ENCODE assay signal across 16 cellular contexts in the genomic region with DNA sequence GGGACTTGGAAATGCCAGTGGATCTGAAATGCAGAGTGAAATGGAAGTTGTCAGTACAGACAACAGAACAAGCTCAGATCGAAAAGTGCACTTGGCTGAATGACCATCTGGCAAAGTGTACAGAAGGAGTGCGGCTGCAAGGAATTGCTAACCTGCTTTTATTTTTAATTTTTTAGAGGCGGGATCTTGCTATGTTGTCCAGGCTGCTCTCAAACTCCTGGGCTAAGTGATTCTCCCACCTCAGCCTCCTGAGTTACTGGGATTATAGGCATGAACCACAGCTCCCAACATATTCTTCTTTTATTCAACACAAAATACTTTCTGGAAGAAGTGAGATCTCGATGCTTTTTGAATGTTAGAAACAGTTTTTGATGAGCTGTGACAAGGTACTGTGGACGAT. TPM values are rescaled to one million over a fixed set of nuclear protein-coding genes. Genes with fewer than 3 reads are reported as not detected.
DNase-seq lines count a peak whose midpoint lies in the region; ATAC-seq, FAIRE-seq and TF ChIP-seq lines count a peak whose summit lies in the region.
"Had no signal": no experiment of that assay in that cellular context is flagged by ENCODE, and none has a peak within 500 bp of the region (broad histone marks: within the 10 kb centered on the region; RNA-seq: fewer than 3 reads in every experiment).

No MANE protein-coding gene starts in this region.

- TF ChIP-seq RAD21 in K562 (CRISPR knock-in tag; conservative IDR thresholded peaks at IDR 0.05 in 1 of 2, IDR thresholded peaks at IDR 0.05 in 1 of 2), result no peak

- H3K9me2 ChIP-seq in Loucy (replicated peaks; ENCODE audit: low read depth, low read length), result no peaks in the 10 kb centered on the region

- POLR2A ChIA-PET in K562 (lab: Yijun Ruan, JAX), result interaction anchor here (0.6 to 6.4 kb wide), 3 partner anchors 11 to 433 kb away, joined by 3 to 129 read pairs (median 57); no protein-coding TSS in a partner anchor

- H3K27me3 ChIP-seq in Loucy (ENCODE audit: insufficient read depth, low read length, poor library complexity, severe bottlenecking), result no peaks in the 10 kb centered on the region
- no peaks in the 10 kb centered on the region for H3K27me3 ChIP-seq in K562 (ENCODE audit: control insufficient read depth in 2 of 2, insufficient read depth in 2 of 2, low read length in 2 of 2)

- FAIRE-seq in K562 (lab: Jason Lieb, UNC) (no peak), RCC 7860 (lab: Jason Lieb, UNC) (no peak)
- FAIRE-seq: D721Med had no signal

- CTCF ChIA-PET in K562 (lab: Yijun Ruan, JAX; ENCODE audit: low intra/inter-chr PET ratio), result no interaction called here

- no peaks in the 10 kb centered on the region for H3F3A ChIP-seq in Loucy (ENCODE audit: low read depth)

- TF ChIP-seq CTCF in Loucy (conservative IDR thresholded peaks at IDR 0.05; ENCODE audit: low read length) (no peak), K562 (IDR thresholded peaks at IDR 0.05 in 2 of 3, conservative IDR thresholded peaks at IDR 0.05 in 1 of 3; ENCODE audit: insufficient read depth in 2 of 3, low read depth in 1 of 3, low read length in 3 of 3) (no peak)

- H4K20me1 ChIP-seq in Loucy (ENCODE audit: insufficient read depth, low read length, poor library complexity, severe bottlenecking), result peaks cover 45% of the 10 kb centered on the region
- 0 out of 2 replicates have a peak, but pooled peaks cover 16% of the 10 kb centered on the region for H4K20me1 ChIP-seq in K562 (replicated peaks; ENCODE audit: control insufficient read depth, insufficient read depth, low read length)

- no peak for TF ChIP-seq POLR2A in K562 (conservative IDR thresholded peaks at IDR 0.05)

- peaks cover 58% of the 10 kb centered on the region; the same call in 1 of the 2 replicates for H3K36me3 ChIP-seq in Loucy (ENCODE audit: insufficient read depth, low read length)
- H3K36me3 ChIP-seq in K562 (ENCODE audit: control insufficient read depth, insufficient read depth, low read length), result peaks cover 75% of the 10 kb centered on the region

- H3K4me1 Mint-ChIP-seq in activated naive CD8-positive, alpha-beta T cell (ENCODE audit: low read depth), result peaks cover 31% of the 10 kb centered on the region
- H3K4me1 Mint-ChIP-seq in activated naive CD8-positive, alpha-beta T cell treated with anti-CD3 and anti-CD28 coated beads for 36 hours, result peaks cover 27% of the 10 kb centered on the region
- peaks cover 39 to 60% of the 10 kb centered on the region in 2 donors for H3K4me1 Mint-ChIP-seq in stimulated activated naive B cell treated with anti-CD40 and anti-IgM and Interleukin-4, amounts not matched to agents 10 μg/mL and 1 μg/mL and 100 μg/mL, for 72 hours

- H3K27ac ChIP-seq in K562 (ENCODE audit: extremely low read depth, low read depth, low read length), result no peak overlapping the region
- H3K27ac ChIP-seq: GM23248 had no signal

- no TSS peak for BruUV-seq in K562 (replicated peaks; lab: Mats Ljungman, UMichigan)

- peak overlapping the region; percentile 0 for H3K4me3 Mint-ChIP-seq in activated naive CD8-positive, alpha-beta T cell
- no peak overlapping the region for H3K4me3 Mint-ChIP-seq in activated naive CD8-positive, alpha-beta T cell treated with anti-CD3 and anti-CD28 coated beads for 36 hours
- no peak overlapping the region for H3K4me3 Mint-ChIP-seq in stimulated activated naive B cell treated with anti-CD40 and anti-IgM and Interleukin-4, amounts not matched to agents 10 μg/mL and 1 μg/mL and 100 μg/mL, for 72 hours

- in situ Hi-C loops in K562 (cut with MboI), result no loop called here

- H2AFZ ChIP-seq in Loucy (ENCODE audit: low read length), result no peak overlapping the region
- no peak overlapping the region for H2AFZ ChIP-seq in K562 (ENCODE audit: low read depth, low read length)
- H2AFZ ChIP-seq: GM23248 had no signal

- intact Hi-C loops in K562 (cut with micrococcal nuclease), result no loop called here

- H3K27me3 Mint-ChIP-seq in activated naive CD8-positive, alpha-beta T cell, result no peaks in the 10 kb centered on the region
- no peaks in the 10 kb centered on the region for H3K27me3 Mint-ChIP-seq in activated naive CD8-positive, alpha-beta T cell treated with anti-CD3 and anti-CD28 coated beads for 36 hours
- H3K27me3 Mint-ChIP-seq in stimulated activated naive B cell treated with anti-CD40 and anti-IgM and Interleukin-4, amounts not matched to agents 10 μg/mL and 1 μg/mL and 100 μg/mL, for 72 hours, result no peaks in the 10 kb centered on the region

- no peak for DNase-seq in activated naive CD8-positive, alpha-beta T cell treated with anti-CD3 and anti-CD28 coated beads for 36 hours
- no peak for DNase-seq in K562 (ENCODE audit: extremely low read depth in 1 of 4, low spot score in 3 of 4)
- no peak for DNase-seq in stimulated activated naive B cell treated with anti-CD40 and anti-IgM and Interleukin-4, amounts not matched to agents 10 μg/mL and 1 μg/mL and 100 μg/mL, for 72 hours
- DNase-seq in RCC 7860 (ENCODE audit: low spot score), result no peak
- DNase-seq: AML-193, DMS79 treated with DMSO at 0.1 percent for 48 hours, GDM1, GM23248, Karpas-422, NCI-H1417, NCI-H1930, NCI-H510A had no signal

- 95% methylated on average over 5 of the region's 5 CpGs for WGBS in K562 (ENCODE audit: insufficient coverage, low coverage, missing lambda C conversion rate)

- H3K4me2 ChIP-seq in Loucy (ENCODE audit: low read depth, low read length, poor library complexity, severe bottlenecking), result peak overlapping the region; percentile 96
- no peak overlapping the region for H3K4me2 ChIP-seq in K562 (ENCODE audit: insufficient read depth, low read length)

- TF ChIP-seq EP300 in K562 (IDR thresholded peaks at IDR 0.05; ENCODE audit: low read length), result no peak

- peaks cover 54% of the 10 kb centered on the region for H3K79me2 ChIP-seq in Loucy (ENCODE audit: insufficient read depth, low read length)
- H3K79me2 ChIP-seq in K562 (ENCODE audit: control insufficient read depth, insufficient read depth, low read length), result peaks cover 63% of the 10 kb centered on the region

- H3K36me3 Mint-ChIP-seq in activated naive CD8-positive, alpha-beta T cell, result peaks cover 7% of the 10 kb centered on the region
- peaks cover 25% of the 10 kb centered on the region for H3K36me3 Mint-ChIP-seq in activated naive CD8-positive, alpha-beta T cell treated with anti-CD3 and anti-CD28 coated beads for 36 hours
- H3K36me3 Mint-ChIP-seq in stimulated activated naive B cell treated with anti-CD40 and anti-IgM and Interleukin-4, amounts not matched to agents 10 μg/mL and 1 μg/mL and 100 μg/mL, for 72 hours, result peaks cover 39 to 57% of the 10 kb centered on the region in 2 donors

- H3K4me1 ChIP-seq in Loucy (ENCODE audit: insufficient read depth, low read length, poor library complexity, severe bottlenecking) (peaks cover 25% of the 10 kb centered on the region), K562 (replicated peaks in 1 of 2; ENCODE audit: control insufficient read depth in 2 of 2, insufficient read depth in 2 of 2, low read length in 2 of 2) (peaks cover 16 to 23% of the 10 kb centered on the region in 2 experiments; a peak in 4 of 5 replicates)

- H3K9me1 ChIP-seq in K562 (ENCODE audit: control insufficient read depth, insufficient read depth, low read length), result no peaks in the 10 kb centered on the region

- H3K9me3 ChIP-seq in Loucy (ENCODE audit: insufficient read depth, low read depth, low read length) (no peaks in the 10 kb centered on the region), K562 (replicated peaks; ENCODE audit: control insufficient read depth, insufficient read depth, low read depth, low read length) (no peaks in the 10 kb centered on the region)

- H3K9ac ChIP-seq in Loucy (ENCODE audit: low read depth, low read length, poor library complexity, severe bottlenecking) (peak overlapping the region; percentile 5), K562 (ENCODE audit: insufficient read depth in 1 of 2, low read depth in 2 of 2, low read length in 2 of 2) (no peak overlapping the region)

- H3K27ac Mint-ChIP-seq in activated naive CD8-positive, alpha-beta T cell, result no peak overlapping the region
- no peak overlapping the region for H3K27ac Mint-ChIP-seq in activated naive CD8-positive, alpha-beta T cell treated with anti-CD3 and anti-CD28 coated beads for 36 hours
- H3K27ac Mint-ChIP-seq in stimulated activated naive B cell treated with anti-CD40 and anti-IgM and Interleukin-4, amounts not matched to agents 10 μg/mL and 1 μg/mL and 100 μg/mL, for 72 hours, result peak overlapping the region; percentile 84

- no peaks in the 10 kb centered on the region for H3K9me3 Mint-ChIP-seq in activated naive CD8-positive, alpha-beta T cell (ENCODE audit: low read depth)
- no peaks in the 10 kb centered on the region for H3K9me3 Mint-ChIP-seq in activated naive CD8-positive, alpha-beta T cell treated with anti-CD3 and anti-CD28 coated beads for 36 hours
- no peaks in the 10 kb centered on the region for H3K9me3 Mint-ChIP-seq in stimulated activated naive B cell treated with anti-CD40 and anti-IgM and Interleukin-4, amounts not matched to agents 10 μg/mL and 1 μg/mL and 100 μg/mL, for 72 hours

- no peak for ATAC-seq in K562
- no peak for ATAC-seq in stimulated activated naive B cell treated with anti-CD40 and anti-IgM and Interleukin-4, amounts not matched to agents 10 μg/mL and 1 μg/mL and 100 μg/mL, for 72 hours (replicated peaks)
- no peak for ATAC-seq in GM21576 (IDR thresholded peaks at IDR 0.05; ENCODE audit: unreplicated experiment)

- H3K4me3 ChIP-seq in Loucy (ENCODE audit: low read length, poor library complexity, severe bottlenecking) (no peak overlapping the region), K562 (no peak overlapping the region)
- H3K4me3 ChIP-seq: GM23248 had no signal

RNA-seq across cellular contexts. Expression of a gene that starts 3.6 kb away (rescaled TPM):
- total RNA-seq in activated naive CD8-positive, alpha-beta T cell treated with anti-CD3 and anti-CD28 coated beads for 36 hours, result 100 to 1,000 TPM; 110 to 112 TPM
- 69.1 and 116 TPM in 2 replicates for total RNA-seq in K562 (2011; cell fraction: chromatin; rRNA removed; ENCODE audit: low replicate concordance)
- 92.4 and 122 TPM in 2 replicates for total RNA-seq in K562 (2011; cell fraction: nucleolus; rRNA removed)
- 127 and 192 TPM in 2 replicates for total RNA-seq in K562 (2011; cell fraction: nucleoplasm; rRNA removed)
- 187 and 221 TPM in 2 replicates for total RNA-seq in K562 (2014; rRNA removed)
- 154 and 156 TPM in 2 replicates for total RNA-seq in K562 (2014; rRNA removed; fragmentation: Illumina TruSeq; extraction: Trizol)
- 187 TPM in 2 replicates for total RNA-seq in K562 (2015; rRNA removed; fragmentation: Illumina TruSeq; extraction: Trizol)
- 223 and 244 TPM in 2 replicates for total RNA-seq in K562 (2021)
- 119 and 158 TPM in 2 replicates for polyA plus RNA-seq in K562 (2011; rRNA removed)
- polyA plus RNA-seq in K562 (2011; cell fraction: cytosol; rRNA removed), result 85.0 and 92.7 TPM in 2 replicates
- polyA plus RNA-seq in K562 (2011; cell fraction: nucleus; rRNA removed), result 52.0 and 69.3 TPM in 2 replicates
- polyA plus RNA-seq in K562 (2012), result 201 and 212 TPM in 2 replicates
- polyA plus RNA-seq in K562 (2014; fragmentation: Illumina TruSeq; extraction: Trizol), result 206 and 214 TPM in 2 replicates
- 10 to 100 TPM; 27.8 to 38.7 TPM for polyA plus RNA-seq in K562 (2014; fragmentation: Nextera tagmentation; extraction: Ambion mirVana)
- 118 and 134 TPM in 2 replicates for polyA plus RNA-seq in K562 (2014; rRNA removed)
- polyA minus RNA-seq in K562 (2011; rRNA and poly(A)+ RNA removed), result 198 and 249 TPM in 2 replicates
- 104 and 126 TPM in 2 replicates for polyA minus RNA-seq in K562 (2011; cell fraction: cytosol; rRNA and poly(A)+ RNA removed)
- polyA minus RNA-seq in K562 (2011; cell fraction: nucleus; rRNA and poly(A)+ RNA removed), result 35.8 and 66.0 TPM in 2 replicates

RNA-seq across cellular contexts. Expression of a gene that starts 20.7 kb away (rescaled TPM):
- 10 to 100 TPM; 34.0 to 34.4 TPM for total RNA-seq in activated naive CD8-positive, alpha-beta T cell treated with anti-CD3 and anti-CD28 coated beads for 36 hours
- 119 and 126 TPM in 2 replicates for total RNA-seq in K562 (2011; cell fraction: chromatin; rRNA removed; ENCODE audit: low replicate concordance)
- total RNA-seq in K562 (2011; cell fraction: nucleolus; rRNA removed), result 73.0 and 74.5 TPM in 2 replicates
- total RNA-seq in K562 (2011; cell fraction: nucleoplasm; rRNA removed), result 64.3 and 82.1 TPM in 2 replicates
- total RNA-seq in K562 (2014; rRNA removed), result 18.8 and 28.0 TPM in 2 replicates
- 17.6 and 21.4 TPM in 2 replicates for total RNA-seq in K562 (2014; rRNA removed; fragmentation: Illumina TruSeq; extraction: Trizol)
- total RNA-seq in K562 (2015; rRNA removed; fragmentation: Illumina TruSeq; extraction: Trizol), result 16.6 and 17.6 TPM in 2 replicates
- total RNA-seq in K562 (2021), result 16.8 and 20.1 TPM in 2 replicates
- 44.1 and 61.3 TPM in 2 replicates for polyA plus RNA-seq in K562 (2011; rRNA removed)
- 15.3 and 28.4 TPM in 2 replicates for polyA plus RNA-seq in K562 (2011; cell fraction: cytosol; rRNA removed)
- polyA plus RNA-seq in K562 (2011; cell fraction: nucleus; rRNA removed), result 254 and 409 TPM in 2 replicates
- polyA plus RNA-seq in K562 (2012), result 42.1 and 48.1 TPM in 2 replicates
- 20.9 and 24.0 TPM in 2 replicates for polyA plus RNA-seq in K562 (2014; fragmentation: Illumina TruSeq; extraction: Trizol)
- 10 to 100 TPM; 14.6 to 27.4 TPM for polyA plus RNA-seq in K562 (2014; fragmentation: Nextera tagmentation; extraction: Ambion mirVana)
- polyA plus RNA-seq in K562 (2014; rRNA removed), result 28.7 TPM in 2 replicates
- 24.1 and 34.7 TPM in 2 replicates for polyA minus RNA-seq in K562 (2011; rRNA and poly(A)+ RNA removed)
- 7.2 and 9.6 TPM in 2 replicates for polyA minus RNA-seq in K562 (2011; cell fraction: cytosol; rRNA and poly(A)+ RNA removed)
- 28.1 and 57.5 TPM in 2 replicates for polyA minus RNA-seq in K562 (2011; cell fraction: nucleus; rRNA and poly(A)+ RNA removed)

RNA-seq across cellular contexts. Expression of a gene that starts 20.7 kb away (rescaled TPM):
- total RNA-seq in activated naive CD8-positive, alpha-beta T cell treated with anti-CD3 and anti-CD28 coated beads for 36 hours, result 10 to 100 TPM; 72.1 to 75.1 TPM
- 59.4 and 90.8 TPM in 2 replicates for total RNA-seq in K562 (2011; cell fraction: chromatin; rRNA removed; ENCODE audit: low replicate concordance)
- 82.5 and 90.0 TPM in 2 replicates for total RNA-seq in K562 (2011; cell fraction: nucleolus; rRNA removed)
- 74.9 and 93.1 TPM in 2 replicates for total RNA-seq in K562 (2011; cell fraction: nucleoplasm; rRNA removed)
- total RNA-seq in K562 (2014; rRNA removed) (99.4 and 102 TPM in 2 replicates), K562 (2014; rRNA removed; fragmentation: Illumina TruSeq; extraction: Trizol) (122 and 142 TPM in 2 replicates), K562 (2015; rRNA removed; fragmentation: Illumina TruSeq; extraction: Trizol) (123 and 127 TPM in 2 replicates), K562 (2021) (96.3 and 98.2 TPM in 2 replicates)
- polyA plus RNA-seq in K562 (2011; rRNA removed) (127 and 146 TPM in 2 replicates), K562 (2014; fragmentation: Illumina TruSeq; extraction: Trizol) (103 and 105 TPM in 2 replicates), K562 (2014; fragmentation: Nextera tagmentation; extraction: Ambion mirVana) (100 to 1,000 TPM; 388 to 401 TPM), K562 (2014; rRNA removed) (138 and 143 TPM in 2 replicates)
- 138 and 159 TPM in 2 replicates for polyA plus RNA-seq in K562 (2011; cell fraction: cytosol; rRNA removed)
- 67.4 and 86.4 TPM in 2 replicates for polyA plus RNA-seq in K562 (2011; cell fraction: nucleus; rRNA removed)
- polyA plus RNA-seq in K562 (2012), result 72.3 and 119 TPM in 2 replicates
- 80.5 and 86.3 TPM in 2 replicates for polyA minus RNA-seq in K562 (2011; rRNA and poly(A)+ RNA removed)
- 18.6 and 40.0 TPM in 2 replicates for polyA minus RNA-seq in K562 (2011; cell fraction: cytosol; rRNA and poly(A)+ RNA removed)
- polyA minus RNA-seq in K562 (2011; cell fraction: nucleus; rRNA and poly(A)+ RNA removed), result 31.5 and 50.3 TPM in 2 replicates

RNA-seq across cellular contexts. Expression of a gene that starts 32.3 kb away (rescaled TPM):
- 1 to 10 TPM; 9.2 to 9.7 TPM for total RNA-seq in activated naive CD8-positive, alpha-beta T cell treated with anti-CD3 and anti-CD28 coated beads for 36 hours
- total RNA-seq in K562 (2011; cell fraction: chromatin; rRNA removed; ENCODE audit: low replicate concordance), result 7.3 and 27.3 TPM in 2 replicates
- 14.8 and 20.1 TPM in 2 replicates for total RNA-seq in K562 (2011; cell fraction: nucleolus; rRNA removed)
- total RNA-seq in K562 (2011; cell fraction: nucleoplasm; rRNA removed), result 10.8 and 12.2 TPM in 2 replicates
- total RNA-seq in K562 (2014; rRNA removed) (3.1 and 5.0 TPM in 2 replicates), K562 (2014; rRNA removed; fragmentation: Illumina TruSeq; extraction: Trizol) (2.3 and 2.9 TPM in 2 replicates), K562 (2015; rRNA removed; fragmentation: Illumina TruSeq; extraction: Trizol) (4.1 and 4.4 TPM in 2 replicates), K562 (2021) (6.1 and 6.2 TPM in 2 replicates)
- polyA plus RNA-seq in K562 (2011; rRNA removed) (3.5 and 11.4 TPM in 2 replicates), K562 (2014; fragmentation: Illumina TruSeq; extraction: Trizol) (3.0 and 5.4 TPM in 2 replicates), K562 (2014; fragmentation: Nextera tagmentation; extraction: Ambion mirVana) (1 to 10 TPM in 1 of 2 experiments, under 1 TPM in 1; 0.89 to 1.5 TPM), K562 (2014; rRNA removed) (4.9 and 7.2 TPM in 2 replicates)
- 5.9 and 9.2 TPM in 2 replicates for polyA plus RNA-seq in K562 (2011; cell fraction: cytosol; rRNA removed)
- 22.4 and 48.3 TPM in 2 replicates for polyA plus RNA-seq in K562 (2011; cell fraction: nucleus; rRNA removed)
- 4.7 and 17.1 TPM in 2 replicates for polyA plus RNA-seq in K562 (2012)
- polyA minus RNA-seq in K562 (2011; rRNA and poly(A)+ RNA removed), result 6.7 and 8.8 TPM in 2 replicates
- polyA minus RNA-seq in K562 (2011; cell fraction: cytosol; rRNA and poly(A)+ RNA removed), result 3.3 and 5.7 TPM in 2 replicates
- 12.0 and 22.5 TPM in 2 replicates for polyA minus RNA-seq in K562 (2011; cell fraction: nucleus; rRNA and poly(A)+ RNA removed)

RNA-seq across cellular contexts. Expression of a gene that starts 47.8 kb away (rescaled TPM):
- total RNA-seq in activated naive CD8-positive, alpha-beta T cell treated with anti-CD3 and anti-CD28 coated beads for 36 hours, result 10 to 100 TPM; 17.7 to 19.6 TPM
- 16.9 and 49.3 TPM in 2 replicates for total RNA-seq in K562 (2011; cell fraction: chromatin; rRNA removed; ENCODE audit: low replicate concordance)
- total RNA-seq in K562 (2011; cell fraction: nucleolus; rRNA removed), result 28.8 and 34.7 TPM in 2 replicates
- 27.6 and 29.6 TPM in 2 replicates for total RNA-seq in K562 (2011; cell fraction: nucleoplasm; rRNA removed)
- total RNA-seq in K562 (2014; rRNA removed) (9.1 and 14.0 TPM in 2 replicates), K562 (2014; rRNA removed; fragmentation: Illumina TruSeq; extraction: Trizol) (2.0 and 2.4 TPM in 2 replicates), K562 (2015; rRNA removed; fragmentation: Illumina TruSeq; extraction: Trizol) (4.5 and 10.6 TPM in 2 replicates), K562 (2021) (8.9 and 9.5 TPM in 2 replicates)
- polyA plus RNA-seq in K562 (2011; rRNA removed) (3.8 and 8.4 TPM in 2 replicates), K562 (2014; fragmentation: Illumina TruSeq; extraction: Trizol) (4.3 and 6.5 TPM in 2 replicates), K562 (2014; fragmentation: Nextera tagmentation; extraction: Ambion mirVana) (1 to 10 TPM in 1 of 2 experiments, under 1 TPM in 1; 0.63 to 1.0 TPM), K562 (2014; rRNA removed) (7.3 and 8.0 TPM in 2 replicates)
- polyA plus RNA-seq in K562 (2011; cell fraction: cytosol; rRNA removed), result 7.0 and 11.0 TPM in 2 replicates
- 19.7 and 30.0 TPM in 2 replicates for polyA plus RNA-seq in K562 (2011; cell fraction: nucleus; rRNA removed)
- polyA plus RNA-seq in K562 (2012), result 6.2 and 10.6 TPM in 2 replicates
- 6.2 and 7.9 TPM in 2 replicates for polyA minus RNA-seq in K562 (2011; rRNA and poly(A)+ RNA removed)
- 8.8 and 29.4 TPM in 2 replicates for polyA minus RNA-seq in K562 (2011; cell fraction: cytosol; rRNA and poly(A)+ RNA removed)
- polyA minus RNA-seq in K562 (2011; cell fraction: nucleus; rRNA and poly(A)+ RNA removed), result 9.4 and 10.1 TPM in 2 replicates
